1 cellular context compared by ENCODE assay signal in genomic region chr7:139393621-139394215, GRCh38.
TF ChIP-seq lines count a peak whose summit lies in the region.

No MANE protein-coding gene starts in this region.

TF ChIP-seq in WTC11, 78 proteins besides CTCF, POLR2A, EP300 and RAD21 (continued from another document):
- TF ChIP-seq USF1 (CRISPR knock-in tag; IDR thresholded peaks at IDR 0.05) (no peak), ZNF121 (CRISPR knock-in tag; IDR thresholded peaks at IDR 0.05) (no peak), FOXJ3 (CRISPR knock-in tag; IDR thresholded peaks at IDR 0.05; ENCODE audit: borderline replicate concordance) (no peak), ZNF416 (CRISPR knock-in tag; IDR thresholded peaks at IDR 0.05) (no peak), NR2C2 (CRISPR knock-in tag; IDR thresholded peaks at IDR 0.05) (no peak), PRRX2 (CRISPR knock-in tag; IDR thresholded peaks at IDR 0.05) (no peak), ZNF396 (CRISPR knock-in tag; IDR thresholded peaks at IDR 0.05; ENCODE audit: borderline replicate concordance) (no peak), RORB (CRISPR knock-in tag; IDR thresholded peaks at IDR 0.05) (no peak), ZNF423 (CRISPR knock-in tag; IDR thresholded peaks at IDR 0.05) (no peak), EMX1 (CRISPR knock-in tag; IDR thresholded peaks at IDR 0.05) (no peak)
TF ChIP-seq in WTC11: peak in this region for 0.
